ENCODE assay signal across 1 cellular context in the genomic region with DNA sequence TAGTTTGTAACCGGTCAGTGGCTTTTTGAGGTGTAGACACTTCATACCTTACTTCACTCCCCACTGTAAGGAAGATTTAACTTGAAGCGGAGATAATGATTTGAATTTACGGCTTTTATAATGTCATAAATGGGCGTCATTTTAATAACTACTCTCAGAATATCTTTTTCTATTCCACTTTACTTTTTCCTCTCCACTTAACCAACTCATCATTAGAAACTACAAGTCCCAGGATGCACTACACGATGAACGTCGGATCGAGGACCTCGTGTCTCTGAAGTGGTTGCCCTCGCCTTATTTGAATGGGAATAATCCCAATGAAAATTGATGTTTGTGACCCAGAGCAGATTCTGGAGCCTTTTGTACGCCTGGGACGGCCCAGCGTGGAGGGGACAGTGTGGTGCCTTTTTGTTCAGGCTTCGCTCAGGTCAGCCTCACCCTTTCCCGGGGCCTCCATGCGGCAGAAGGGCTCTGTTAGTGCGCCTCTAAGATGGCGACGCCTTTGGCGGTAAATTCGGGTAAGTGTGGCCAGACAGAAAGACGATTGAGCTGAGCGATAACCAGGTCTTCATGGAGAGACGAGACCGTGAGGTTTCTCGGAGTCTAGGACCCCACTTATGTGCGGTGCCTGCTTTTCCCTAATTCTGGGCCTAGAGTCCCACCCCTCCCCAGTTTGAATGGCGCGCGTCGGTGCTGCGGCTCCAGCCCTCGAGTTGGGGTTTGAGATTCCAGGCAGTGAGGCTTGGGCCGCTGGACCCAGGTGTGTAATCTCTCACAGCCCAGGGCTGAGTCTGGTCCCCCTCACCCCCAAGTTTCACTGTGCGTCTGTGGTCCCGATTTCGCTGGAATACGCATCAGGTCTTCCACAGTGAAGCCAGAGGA.
A peak's percentile ranks its signal among the peaks of the same experiment; 100 is the strongest.
TF ChIP-seq lines count a peak whose summit lies in the region.

A gene with protein sequence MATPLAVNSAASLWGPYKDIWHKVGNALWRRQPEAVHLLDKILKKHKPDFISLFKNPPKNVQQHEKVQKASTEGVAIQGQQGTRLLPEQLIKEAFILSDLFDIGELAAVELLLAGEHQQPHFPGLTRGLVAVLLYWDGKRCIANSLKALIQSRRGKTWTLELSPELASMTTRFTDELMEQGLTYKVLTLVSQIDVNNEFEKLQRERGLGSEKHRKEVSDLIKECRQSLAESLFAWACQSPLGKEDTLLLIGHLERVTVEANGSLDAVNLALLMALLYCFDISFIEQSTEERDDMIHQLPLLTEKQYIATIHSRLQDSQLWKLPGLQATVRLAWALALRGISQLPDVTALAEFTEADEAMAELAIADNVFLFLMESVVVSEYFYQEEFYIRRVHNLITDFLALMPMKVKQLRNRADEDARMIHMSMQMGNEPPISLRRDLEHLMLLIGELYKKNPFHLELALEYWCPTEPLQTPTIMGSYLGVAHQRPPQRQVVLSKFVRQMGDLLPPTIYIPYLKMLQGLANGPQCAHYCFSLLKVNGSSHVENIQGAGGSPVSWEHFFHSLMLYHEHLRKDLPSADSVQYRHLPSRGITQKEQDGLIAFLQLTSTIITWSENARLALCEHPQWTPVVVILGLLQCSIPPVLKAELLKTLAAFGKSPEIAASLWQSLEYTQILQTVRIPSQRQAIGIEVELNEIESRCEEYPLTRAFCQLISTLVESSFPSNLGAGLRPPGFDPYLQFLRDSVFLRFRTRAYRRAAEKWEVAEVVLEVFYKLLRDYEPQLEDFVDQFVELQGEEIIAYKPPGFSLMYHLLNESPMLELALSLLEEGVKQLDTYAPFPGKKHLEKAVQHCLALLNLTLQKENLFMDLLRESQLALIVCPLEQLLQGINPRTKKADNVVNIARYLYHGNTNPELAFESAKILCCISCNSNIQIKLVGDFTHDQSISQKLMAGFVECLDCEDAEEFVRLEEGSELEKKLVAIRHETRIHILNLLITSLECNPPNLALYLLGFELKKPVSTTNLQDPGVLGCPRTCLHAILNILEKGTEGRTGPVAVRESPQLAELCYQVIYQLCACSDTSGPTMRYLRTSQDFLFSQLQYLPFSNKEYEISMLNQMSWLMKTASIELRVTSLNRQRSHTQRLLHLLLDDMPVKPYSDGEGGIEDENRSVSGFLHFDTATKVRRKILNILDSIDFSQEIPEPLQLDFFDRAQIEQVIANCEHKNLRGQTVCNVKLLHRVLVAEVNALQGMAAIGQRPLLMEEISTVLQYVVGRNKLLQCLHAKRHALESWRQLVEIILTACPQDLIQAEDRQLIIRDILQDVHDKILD (N-terminal part only) (plus strand): TSS at position 463 of the 882 bp plus-strand sequence. CDS start 28 bp downstream, at position 491.

TF ChIP-seq in HepG2, 621 proteins besides CTCF, POLR2A, EP300 and RAD21 (continued from another document):
- TF ChIP-seq ZNF318 (CRISPR knock-in tag; IDR thresholded peaks at IDR 0.05) = no peak
- no peak for TF ChIP-seq SNRNP70 (IDR thresholded peaks at IDR 0.05; ENCODE audit: low read depth, low read length)
- no peak for TF ChIP-seq SMARCE1 (IDR thresholded peaks at IDR 0.05; ENCODE audit: borderline replicate concordance)
- no peak for TF ChIP-seq PHB2 (IDR thresholded peaks at IDR 0.05; ENCODE audit: partially characterized antibody)
- peak; percentile 62 for TF ChIP-seq MED8 (CRISPR knock-in tag; IDR thresholded peaks at IDR 0.05; ENCODE audit: insufficient replicate concordance)
- peak; percentile 80; the same call in 1 of the 2 replicates for TF ChIP-seq NAIF1 (CRISPR knock-in tag; IDR thresholded peaks at IDR 0.05; ENCODE audit: borderline replicate concordance)
- peak; percentile 67 for TF ChIP-seq MIXL1 (CRISPR knock-in tag; IDR thresholded peaks at IDR 0.05)
- TF ChIP-seq, protein P1, sequence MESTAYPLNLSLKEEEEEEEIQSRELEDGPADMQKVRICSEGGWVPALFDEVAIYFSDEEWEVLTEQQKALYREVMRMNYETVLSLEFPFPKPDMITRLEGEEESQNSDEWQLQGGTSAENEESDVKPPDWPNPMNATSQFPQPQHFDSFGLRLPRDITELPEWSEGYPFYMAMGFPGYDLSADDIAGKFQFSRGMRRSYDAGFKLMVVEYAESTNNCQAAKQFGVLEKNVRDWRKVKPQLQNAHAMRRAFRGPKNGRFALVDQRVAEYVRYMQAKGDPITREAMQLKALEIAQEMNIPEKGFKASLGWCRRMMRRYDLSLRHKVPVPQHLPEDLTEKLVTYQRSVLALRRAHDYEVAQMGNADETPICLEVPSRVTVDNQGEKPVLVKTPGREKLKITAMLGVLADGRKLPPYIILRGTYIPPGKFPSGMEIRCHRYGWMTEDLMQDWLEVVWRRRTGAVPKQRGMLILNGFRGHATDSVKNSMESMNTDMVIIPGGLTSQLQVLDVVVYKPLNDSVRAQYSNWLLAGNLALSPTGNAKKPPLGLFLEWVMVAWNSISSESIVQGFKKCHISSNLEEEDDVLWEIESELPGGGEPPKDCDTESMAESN (CRISPR knock-in tag; conservative IDR thresholded peaks at IDR 0.05) = peak; percentile 87
- TF ChIP-seq, protein P2, sequence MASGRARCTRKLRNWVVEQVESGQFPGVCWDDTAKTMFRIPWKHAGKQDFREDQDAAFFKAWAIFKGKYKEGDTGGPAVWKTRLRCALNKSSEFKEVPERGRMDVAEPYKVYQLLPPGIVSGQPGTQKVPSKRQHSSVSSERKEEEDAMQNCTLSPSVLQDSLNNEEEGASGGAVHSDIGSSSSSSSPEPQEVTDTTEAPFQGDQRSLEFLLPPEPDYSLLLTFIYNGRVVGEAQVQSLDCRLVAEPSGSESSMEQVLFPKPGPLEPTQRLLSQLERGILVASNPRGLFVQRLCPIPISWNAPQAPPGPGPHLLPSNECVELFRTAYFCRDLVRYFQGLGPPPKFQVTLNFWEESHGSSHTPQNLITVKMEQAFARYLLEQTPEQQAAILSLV (CRISPR knock-in tag; IDR thresholded peaks at IDR 0.05; ENCODE audit: borderline replicate concordance) = peak; percentile 82
- peak; percentile 79 for TF ChIP-seq ZSCAN9 (CRISPR knock-in tag; IDR thresholded peaks at IDR 0.05; ENCODE audit: borderline replicate concordance)
- no peak for TF ChIP-seq ZNF180 (CRISPR knock-in tag; IDR thresholded peaks at IDR 0.05; ENCODE audit: borderline replicate concordance, low read depth)
- no peak for TF ChIP-seq NR2F6 (IDR thresholded peaks at IDR 0.05)
- no peak for TF ChIP-seq NR2F6 (CRISPR knock-in tag; IDR thresholded peaks at IDR 0.05)
- peak; percentile 59; the same call in 1 of the 2 replicates for TF ChIP-seq ETV5 (CRISPR knock-in tag; IDR thresholded peaks at IDR 0.05; ENCODE audit: borderline replicate concordance)
- TF ChIP-seq REST (IDR thresholded peaks at IDR 0.05; ENCODE audit: borderline replicate concordance in 1 of 2, low read depth in 1 of 2, low read length in 2 of 2) = no peak
- TF ChIP-seq ZC3H13 (CRISPR knock-in tag; IDR thresholded peaks at IDR 0.05) = peak; percentile 78
- TF ChIP-seq ZNF383 (CRISPR knock-in tag; IDR thresholded peaks at IDR 0.05; ENCODE audit: borderline replicate concordance) = peak; percentile 90; the same call in 1 of the 2 replicates
- 0 out of 4 replicates have a peak, but pooled peaks of 1 of the 2 experiments have one; percentile 10 for TF ChIP-seq NR2F1 (CRISPR knock-in tag; IDR thresholded peaks at IDR 0.05)
- no peak for TF ChIP-seq TBP (CRISPR knock-in tag; IDR thresholded peaks at IDR 0.05)
- TF ChIP-seq, protein P3, sequence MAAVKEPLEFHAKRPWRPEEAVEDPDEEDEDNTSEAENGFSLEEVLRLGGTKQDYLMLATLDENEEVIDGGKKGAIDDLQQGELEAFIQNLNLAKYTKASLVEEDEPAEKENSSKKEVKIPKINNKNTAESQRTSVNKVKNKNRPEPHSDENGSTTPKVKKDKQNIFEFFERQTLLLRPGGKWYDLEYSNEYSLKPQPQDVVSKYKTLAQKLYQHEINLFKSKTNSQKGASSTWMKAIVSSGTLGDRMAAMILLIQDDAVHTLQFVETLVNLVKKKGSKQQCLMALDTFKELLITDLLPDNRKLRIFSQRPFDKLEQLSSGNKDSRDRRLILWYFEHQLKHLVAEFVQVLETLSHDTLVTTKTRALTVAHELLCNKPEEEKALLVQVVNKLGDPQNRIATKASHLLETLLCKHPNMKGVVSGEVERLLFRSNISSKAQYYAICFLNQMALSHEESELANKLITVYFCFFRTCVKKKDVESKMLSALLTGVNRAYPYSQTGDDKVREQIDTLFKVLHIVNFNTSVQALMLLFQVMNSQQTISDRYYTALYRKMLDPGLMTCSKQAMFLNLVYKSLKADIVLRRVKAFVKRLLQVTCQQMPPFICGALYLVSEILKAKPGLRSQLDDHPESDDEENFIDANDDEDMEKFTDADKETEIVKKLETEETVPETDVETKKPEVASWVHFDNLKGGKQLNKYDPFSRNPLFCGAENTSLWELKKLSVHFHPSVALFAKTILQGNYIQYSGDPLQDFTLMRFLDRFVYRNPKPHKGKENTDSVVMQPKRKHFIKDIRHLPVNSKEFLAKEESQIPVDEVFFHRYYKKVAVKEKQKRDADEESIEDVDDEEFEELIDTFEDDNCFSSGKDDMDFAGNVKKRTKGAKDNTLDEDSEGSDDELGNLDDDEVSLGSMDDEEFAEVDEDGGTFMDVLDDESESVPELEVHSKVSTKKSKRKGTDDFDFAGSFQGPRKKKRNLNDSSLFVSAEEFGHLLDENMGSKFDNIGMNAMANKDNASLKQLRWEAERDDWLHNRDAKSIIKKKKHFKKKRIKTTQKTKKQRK (IDR thresholded peaks at IDR 0.05; ENCODE audit: low read length) = no peak
- TF ChIP-seq SRF (IDR thresholded peaks at IDR 0.05; ENCODE audit: low read depth, low read length) = no peak
- peak; percentile 57 for TF ChIP-seq TBL1XR1 (IDR thresholded peaks at IDR 0.05; ENCODE audit: borderline replicate concordance, low read length, partially characterized antibody)
- no peak for TF ChIP-seq ZFP62 (CRISPR knock-in tag; IDR thresholded peaks at IDR 0.05)
- peak; percentile 86 for TF ChIP-seq CREB1 (IDR thresholded peaks at IDR 0.05)
- TF ChIP-seq CREB1 (CRISPR knock-in tag; IDR thresholded peaks at IDR 0.05) = peak; percentile 96
TF ChIP-seq in HepG2: peak in this region for 295.
